23 cellular contexts compared by ENCODE assay signal in genomic region chr7:126755381-126755780, GRCh38.
DNase-seq lines count a peak whose midpoint lies in the region; TF ChIP-seq lines count a peak whose summit lies in the region.
"Had no signal": no experiment of that assay in that cellular context is flagged by ENCODE, and none has a peak within 500 bp of the region (broad histone marks: within the 10 kb centered on the region; RNA-seq: fewer than 3 reads in every experiment).

No MANE protein-coding gene starts in this region.

- no peaks in the 10 kb centered on the region for H3K9me2 ChIP-seq in neural cell (ENCODE audit: insufficient read depth, low read length)

- H3K9me3 ChIP-seq in neural cell (ENCODE audit: low read length): no peaks in the 10 kb centered on the region
- H3K9me3 ChIP-seq: A549; BE2C; BLaER1 treated with 17β-estradiol and CSF1 and Interleukin-3, amounts not matched to agents 10 nM and 100 nM had no signal

- H2AFZ ChIP-seq in neural cell (ENCODE audit: low read depth, low read length): no peak overlapping the region
- H2AFZ ChIP-seq: GM23248 had no signal

- H3K36me3 ChIP-seq in neural cell (ENCODE audit: insufficient read depth, low read length): no peaks in the 10 kb centered on the region
- H3K36me3 ChIP-seq: BE2C; BLaER1 treated with 17β-estradiol and CSF1 and Interleukin-3, amounts not matched to agents 10 nM and 100 nM had no signal

- no peaks in the 10 kb centered on the region for H3K27me3 ChIP-seq in neural cell (ENCODE audit: insufficient read depth, low read depth, low read length)
- H3K27me3 ChIP-seq: BE2C; BLaER1 treated with 17β-estradiol and CSF1 and Interleukin-3, amounts not matched to agents 10 nM and 100 nM had no signal

- TF ChIP-seq RAD21 in neural cell (conservative IDR thresholded peaks at IDR 0.05): peak; percentile 28

- peaks cover 0 to 2% (median 0%) of the 10 kb centered on the region in 7 donors for H3K9me3 Mint-ChIP-seq in CD14-positive monocyte
- H3K9me3 Mint-ChIP-seq: CD4-positive, alpha-beta memory T cell had no signal

- peak; percentile 98 for TF ChIP-seq EP300 in neural cell (conservative IDR thresholded peaks at IDR 0.05; ENCODE audit: poor library complexity, severe bottlenecking)

- H3K36me3 Mint-ChIP-seq in CD14-positive monocyte: no peaks in the 10 kb centered on the region
- H3K36me3 Mint-ChIP-seq: CD4-positive, alpha-beta memory T cell had no signal

- H3K27ac Mint-ChIP-seq in CD14-positive monocyte: no peak overlapping the region
- H3K27ac Mint-ChIP-seq: CD4-positive, alpha-beta memory T cell had no signal

- H3K4me1 Mint-ChIP-seq in CD14-positive monocyte: no peaks in the 10 kb centered on the region
- H3K4me1 Mint-ChIP-seq: CD4-positive, alpha-beta memory T cell had no signal

- H3K27ac ChIP-seq in neural cell (ENCODE audit: low read length): peak overlapping the region; percentile 13
- H3K27ac ChIP-seq: A549; BLaER1 treated with 17β-estradiol and CSF1 and Interleukin-3, amounts not matched to agents 10 nM and 100 nM; GM23248 had no signal

- DNase-seq in NCI-H1436 treated with DMSO at 0.1 percent for 48 hours (lab: John Stamatoyannopoulos, UW): peak; percentile 44
- DNase-seq in NCI-H1436 (lab: John Stamatoyannopoulos, UW): no peak
- DNase-seq in LHCN-M2 (ENCODE audit: low read depth): peak; percentile 2
- peak; percentile 40 for DNase-seq in NCI-H69 (lab: John Stamatoyannopoulos, UW)
- no peak for DNase-seq in activated CD4-positive, alpha-beta T cell treated with anti-CD3 and anti-CD28 coated beads, Interleukin-2, amount 50 U/mL, for 1 hour
- DNase-seq in CD14-positive monocyte (ENCODE audit: low spot score): no peak
- DNase-seq: 8988T; ACHN; AML-193; BE2C; Calu3; CD4-positive, alpha-beta memory T cell; COR-L47; DMS79; EL; GDM1; GM23248; H7; HCEC 1CT had no signal

- H3K4me2 ChIP-seq in neural cell (ENCODE audit: low read length): no peak overlapping the region
- H3K4me2 ChIP-seq: A549; BLaER1 treated with 17β-estradiol and CSF1 and Interleukin-3, amounts not matched to agents 10 nM and 100 nM had no signal

- no peaks in the 10 kb centered on the region for H3K79me2 ChIP-seq in neural cell (replicated peaks; ENCODE audit: insufficient read depth, low read length)

- no peak overlapping the region for H3K4me3 Mint-ChIP-seq in CD14-positive monocyte
- H3K4me3 Mint-ChIP-seq: CD4-positive, alpha-beta memory T cell had no signal

- no peaks in the 10 kb centered on the region for H3K27me3 Mint-ChIP-seq in CD14-positive monocyte (ENCODE audit: low read depth in 3 of 3)

- intact Hi-C loops in CD14-positive monocyte (cut with micrococcal nuclease): no loop called here

- H4K20me1 ChIP-seq in neural cell (ENCODE audit: insufficient read depth): no peaks in the 10 kb centered on the region
- H4K20me1 ChIP-seq: BLaER1 treated with 17β-estradiol and CSF1 and Interleukin-3, amounts not matched to agents 10 nM and 100 nM had no signal

- H3F3A ChIP-seq in neural cell (ENCODE audit: insufficient read depth, low read length, poor library complexity, severe bottlenecking): no peaks in the 10 kb centered on the region

- H3K4me3 ChIP-seq in neural cell (ENCODE audit: low read length): no peak overlapping the region
- H3K4me3 ChIP-seq: A549; BLaER1 treated with 17β-estradiol and CSF1 and Interleukin-3, amounts not matched to agents 10 nM and 100 nM; GM12878; GM23248 had no signal

- H3K9ac ChIP-seq in neural cell (ENCODE audit: low read length): no peak overlapping the region
- H3K9ac ChIP-seq: BLaER1 treated with 17β-estradiol and CSF1 and Interleukin-3, amounts not matched to agents 10 nM and 100 nM; GM23248 had no signal

- TF ChIP-seq CTCF in neural cell (IDR thresholded peaks at IDR 0.05; ENCODE audit: poor library complexity, severe bottlenecking): no peak
- TF ChIP-seq CTCF in CD14-positive monocyte (IDR thresholded peaks at IDR 0.05): no peak

TF ChIP-seq in neural cell, 6 proteins besides CTCF, POLR2A, EP300 and RAD21:
- TF ChIP-seq EZH2 (IDR thresholded peaks at IDR 0.05; ENCODE audit: borderline replicate concordance, insufficient read depth, low read length, poor library complexity, severe bottlenecking): no peak
- peak; percentile 85 for TF ChIP-seq POLR2AphosphoS5 (IDR thresholded peaks at IDR 0.05)

Comparison
In these comparisons a context has a peak if more than half of its experiments do, and no peak if none do; other contexts are left out.
1. DNase-seq: peak in NCI-H1436 treated with DMSO at 0.1 percent for 48 hours (single experiment), LHCN-M2 (single experiment) and NCI-H69 (single experiment); none in NCI-H1436 (single experiment), activated CD4-positive, alpha-beta T cell treated with anti-CD3 and anti-CD28 coated beads, Interleukin-2, amount 50 U/mL, for 1 hour (single experiment) and CD14-positive monocyte (single experiment).